ENCODE assay signal across 1 cellular context in the genomic region with DNA sequence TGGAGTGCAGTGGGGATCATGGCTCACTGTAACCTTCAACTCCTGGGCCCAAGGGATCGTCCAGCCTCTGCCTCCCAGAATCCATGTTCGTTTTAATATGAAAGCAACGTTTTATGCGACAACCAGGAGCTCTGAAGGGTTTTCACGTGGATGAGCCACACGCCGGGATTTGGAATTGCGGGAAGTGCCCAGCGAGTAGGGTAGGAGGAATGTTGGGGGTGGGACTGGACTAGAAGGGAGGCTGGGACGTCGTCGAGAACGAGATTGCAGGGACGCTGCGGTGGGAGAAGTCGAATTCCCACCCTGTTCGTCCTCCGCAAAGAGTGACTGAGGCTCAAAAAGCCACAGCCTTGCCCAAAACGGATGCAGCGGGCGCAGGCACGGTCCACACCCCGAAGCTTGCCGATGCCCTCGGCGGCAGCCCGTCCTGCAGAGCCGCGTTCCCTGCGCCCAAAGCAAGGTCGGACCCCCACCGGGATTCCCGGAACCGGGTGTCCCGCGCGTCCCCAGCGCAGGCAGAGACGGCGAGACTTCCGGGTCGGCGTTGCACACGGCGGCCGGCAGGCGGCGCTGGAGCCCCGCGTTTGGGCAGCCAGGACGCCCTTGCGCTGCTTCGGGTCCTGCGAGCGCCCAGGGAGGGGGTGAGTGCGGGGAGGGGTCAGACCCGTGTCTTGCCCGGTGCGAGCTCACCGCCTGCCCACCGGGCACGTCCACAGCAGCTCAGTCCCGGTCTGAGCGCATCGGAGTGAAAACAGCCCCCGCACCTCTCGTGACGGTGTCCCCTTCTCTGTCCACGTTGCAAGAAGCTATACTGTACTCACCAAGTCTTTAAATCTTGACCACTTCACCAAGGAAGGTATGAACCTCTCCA.
TF ChIP-seq lines count a peak whose summit lies in the region.

No MANE protein-coding gene starts in this region.

TF ChIP-seq in K562, 482 proteins besides CTCF, POLR2A, EP300 and RAD21 (continued from another document and continues in another):
- TF ChIP-seq DEAF1 (CRISPR knock-in tag; IDR thresholded peaks at IDR 0.05) (peak; percentile 76), ZBTB17 (CRISPR knock-in tag; IDR thresholded peaks at IDR 0.05) (0 out of 2 replicates have a peak, but pooled peaks have one; percentile 63), ZFX (CRISPR knock-in tag; IDR thresholded peaks at IDR 0.05) (no peak; the same call in 1 of the 2 replicates), TAF15 (IDR thresholded peaks at IDR 0.05; ENCODE audit: low read depth, low read length) (no peak), PHF8 (IDR thresholded peaks at IDR 0.05; ENCODE audit: borderline replicate concordance, low read length) (peak; percentile 84; the same call in 1 of the 2 replicates), SRF (CRISPR knock-in tag; IDR thresholded peaks at IDR 0.05) (0 out of 4 replicates have a peak, but pooled peaks of 1 of the 2 experiments have one; percentile 12), HMGN3 (IDR thresholded peaks at IDR 0.05; ENCODE audit: borderline replicate concordance, extremely low read depth, insufficient read length, low read depth, low read length) (peak; percentile 26), ZBTB9 (CRISPR knock-in tag; IDR thresholded peaks at IDR 0.05) (peak; percentile 77), ERF (CRISPR knock-in tag; IDR thresholded peaks at IDR 0.05) (0 out of 2 replicates have a peak, but pooled peaks have one; percentile 64), TSHZ1 (CRISPR knock-in tag; IDR thresholded peaks at IDR 0.05) (no peak), RBFOX2 (IDR thresholded peaks at IDR 0.05; ENCODE audit: low read depth, low read length) (peak; percentile 78), MXI1 (IDR thresholded peaks at IDR 0.05; ENCODE audit: low read depth, low read length) (no peak), HNRNPK (IDR thresholded peaks at IDR 0.05; ENCODE audit: low read depth, low read length, poor library complexity, severe bottlenecking) (peak; percentile 27), ATF7 (IDR thresholded peaks at IDR 0.05) (peak; percentile 42), ZNF175 (CRISPR knock-in tag; IDR thresholded peaks at IDR 0.05; ENCODE audit: low read depth) (no peak), SIN3B (IDR thresholded peaks at IDR 0.05; ENCODE audit: low read depth) (peak; percentile 50; the same call in 1 of the 2 replicates), HMBOX1 (IDR thresholded peaks at IDR 0.05) (no peak), ATF1 (CRISPR knock-in tag; IDR thresholded peaks at IDR 0.05) (no peak), ATF1 (tag; IDR thresholded peaks at IDR 0.05) (peak; percentile 71), CSDE1 (IDR thresholded peaks at IDR 0.05) (no peak), PCBP2 (IDR thresholded peaks at IDR 0.05; ENCODE audit: low read depth, low read length, poor library complexity, severe bottlenecking) (peak; percentile 55), NFIC (IDR thresholded peaks at IDR 0.05) (peak; percentile 5; the same call in 1 of the 2 replicates), SIN3A (IDR thresholded peaks at IDR 0.05; ENCODE audit: borderline replicate concordance in 2 of 2, control insufficient read depth in 1 of 2, low read depth in 2 of 2, low read length in 2 of 2) (0 out of 4 replicates have a peak, but pooled peaks of 1 of the 2 experiments have one; percentile 49), ZNF324 (CRISPR knock-in tag; IDR thresholded peaks at IDR 0.05) (no peak), BRF2 (IDR thresholded peaks at IDR 0.05; ENCODE audit: borderline replicate concordance, insufficient read depth, insufficient read length) (no peak), HNRNPLL (IDR thresholded peaks at IDR 0.05; ENCODE audit: low read depth, low read length, poor library complexity, severe bottlenecking) (peak; percentile 83), CBFB (CRISPR knock-in tag; IDR thresholded peaks at IDR 0.05) (no peak), FOSL1 (tag; conservative IDR thresholded peaks at IDR 0.05) (no peak), MAFF (IDR thresholded peaks at IDR 0.05; ENCODE audit: low read length) (no peak), NRF1 (conservative IDR thresholded peaks at IDR 0.05 in 1 of 2, IDR thresholded peaks at IDR 0.05 in 1 of 2) (peak; percentile 67 to 75), U2AF1 (optimal IDR thresholded peaks at IDR 0.05; ENCODE audit: low read depth, low read length) (peak; percentile 82), EGR1 (conservative IDR thresholded peaks at IDR 0.05) (no peak; the same call in 1 of the 2 replicates), TEAD2 (tag; IDR thresholded peaks at IDR 0.05) (no peak), CREM (IDR thresholded peaks at IDR 0.05; ENCODE audit: low read depth) (peak; percentile 57), MNT (conservative IDR thresholded peaks at IDR 0.05) (0 out of 4 replicates have a peak, but pooled peaks of 1 of the 2 experiments have one; percentile 35), MYC (IDR thresholded peaks at IDR 0.05; ENCODE audit: low read depth, low read length) (peak; percentile 49; the same call in 1 of the 2 replicates), MYC (CRISPR knock-in tag; IDR thresholded peaks at IDR 0.05; ENCODE audit: borderline replicate concordance, low read depth) (no peak; the same call in 1 of the 2 replicates)
- TF ChIP-seq, protein P1, sequence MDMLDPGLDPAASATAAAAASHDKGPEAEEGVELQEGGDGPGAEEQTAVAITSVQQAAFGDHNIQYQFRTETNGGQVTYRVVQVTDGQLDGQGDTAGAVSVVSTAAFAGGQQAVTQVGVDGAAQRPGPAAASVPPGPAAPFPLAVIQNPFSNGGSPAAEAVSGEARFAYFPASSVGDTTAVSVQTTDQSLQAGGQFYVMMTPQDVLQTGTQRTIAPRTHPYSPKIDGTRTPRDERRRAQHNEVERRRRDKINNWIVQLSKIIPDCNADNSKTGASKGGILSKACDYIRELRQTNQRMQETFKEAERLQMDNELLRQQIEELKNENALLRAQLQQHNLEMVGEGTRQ (CRISPR knock-in tag; IDR thresholded peaks at IDR 0.05): no peak
- TF ChIP-seq, protein P2, sequence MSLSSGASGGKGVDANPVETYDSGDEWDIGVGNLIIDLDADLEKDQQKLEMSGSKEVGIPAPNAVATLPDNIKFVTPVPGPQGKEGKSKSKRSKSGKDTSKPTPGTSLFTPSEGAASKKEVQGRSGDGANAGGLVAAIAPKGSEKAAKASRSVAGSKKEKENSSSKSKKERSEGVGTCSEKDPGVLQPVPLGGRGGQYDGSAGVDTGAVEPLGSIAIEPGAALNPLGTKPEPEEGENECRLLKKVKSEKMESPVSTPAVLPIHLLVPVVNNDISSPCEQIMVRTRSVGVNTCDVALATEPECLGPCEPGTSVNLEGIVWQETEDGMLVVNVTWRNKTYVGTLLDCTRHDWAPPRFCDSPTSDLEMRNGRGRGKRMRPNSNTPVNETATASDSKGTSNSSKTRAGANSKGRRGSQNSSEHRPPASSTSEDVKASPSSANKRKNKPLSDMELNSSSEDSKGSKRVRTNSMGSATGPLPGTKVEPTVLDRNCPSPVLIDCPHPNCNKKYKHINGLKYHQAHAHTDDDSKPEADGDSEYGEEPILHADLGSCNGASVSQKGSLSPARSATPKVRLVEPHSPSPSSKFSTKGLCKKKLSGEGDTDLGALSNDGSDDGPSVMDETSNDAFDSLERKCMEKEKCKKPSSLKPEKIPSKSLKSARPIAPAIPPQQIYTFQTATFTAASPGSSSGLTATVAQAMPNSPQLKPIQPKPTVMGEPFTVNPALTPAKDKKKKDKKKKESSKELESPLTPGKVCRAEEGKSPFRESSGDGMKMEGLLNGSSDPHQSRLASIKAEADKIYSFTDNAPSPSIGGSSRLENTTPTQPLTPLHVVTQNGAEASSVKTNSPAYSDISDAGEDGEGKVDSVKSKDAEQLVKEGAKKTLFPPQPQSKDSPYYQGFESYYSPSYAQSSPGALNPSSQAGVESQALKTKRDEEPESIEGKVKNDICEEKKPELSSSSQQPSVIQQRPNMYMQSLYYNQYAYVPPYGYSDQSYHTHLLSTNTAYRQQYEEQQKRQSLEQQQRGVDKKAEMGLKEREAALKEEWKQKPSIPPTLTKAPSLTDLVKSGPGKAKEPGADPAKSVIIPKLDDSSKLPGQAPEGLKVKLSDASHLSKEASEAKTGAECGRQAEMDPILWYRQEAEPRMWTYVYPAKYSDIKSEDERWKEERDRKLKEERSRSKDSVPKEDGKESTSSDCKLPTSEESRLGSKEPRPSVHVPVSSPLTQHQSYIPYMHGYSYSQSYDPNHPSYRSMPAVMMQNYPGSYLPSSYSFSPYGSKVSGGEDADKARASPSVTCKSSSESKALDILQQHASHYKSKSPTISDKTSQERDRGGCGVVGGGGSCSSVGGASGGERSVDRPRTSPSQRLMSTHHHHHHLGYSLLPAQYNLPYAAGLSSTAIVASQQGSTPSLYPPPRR (CRISPR knock-in tag; IDR thresholded peaks at IDR 0.05; ENCODE audit: borderline replicate concordance): no peak
- TF ChIP-seq, protein P3, sequence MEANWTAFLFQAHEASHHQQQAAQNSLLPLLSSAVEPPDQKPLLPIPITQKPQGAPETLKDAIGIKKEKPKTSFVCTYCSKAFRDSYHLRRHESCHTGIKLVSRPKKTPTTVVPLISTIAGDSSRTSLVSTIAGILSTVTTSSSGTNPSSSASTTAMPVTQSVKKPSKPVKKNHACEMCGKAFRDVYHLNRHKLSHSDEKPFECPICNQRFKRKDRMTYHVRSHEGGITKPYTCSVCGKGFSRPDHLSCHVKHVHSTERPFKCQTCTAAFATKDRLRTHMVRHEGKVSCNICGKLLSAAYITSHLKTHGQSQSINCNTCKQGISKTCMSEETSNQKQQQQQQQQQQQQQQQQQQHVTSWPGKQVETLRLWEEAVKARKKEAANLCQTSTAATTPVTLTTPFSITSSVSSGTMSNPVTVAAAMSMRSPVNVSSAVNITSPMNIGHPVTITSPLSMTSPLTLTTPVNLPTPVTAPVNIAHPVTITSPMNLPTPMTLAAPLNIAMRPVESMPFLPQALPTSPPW (CRISPR knock-in tag; IDR thresholded peaks at IDR 0.05): peak; percentile 77
